ENCODE assay signal across 16 cellular contexts in genomic region chr19:30060872-30061556, GRCh38.
DNase-seq lines count a peak whose midpoint lies in the region; ATAC-seq, FAIRE-seq and TF ChIP-seq lines count a peak whose summit lies in the region.
"Had no signal": no experiment of that assay in that cellular context is flagged by ENCODE, and none has a peak within 500 bp of the region (broad histone marks: within the 10 kb centered on the region; RNA-seq: fewer than 3 reads in every experiment).

No MANE protein-coding gene starts in this region.

- H3K27ac Mint-ChIP-seq in CD14-positive monocyte = no peak overlapping the region

- H3K27me3 ChIP-seq in BLaER1 (no peaks in the 10 kb centered on the region), Karpas-422 (ENCODE audit: low read length) (no peaks in the 10 kb centered on the region)
- H3K27me3 ChIP-seq: BE2C had no signal

- DNase-seq in CD14-positive monocyte (ENCODE audit: low spot score) (peak; percentile 37), Karpas-422 (no peak), left lobe of liver (ENCODE audit: low spot score) (peak; percentile 33), frontal cortex (ENCODE audit: low spot score in 2 of 2) (no peak), AML-193 (lab: John Stamatoyannopoulos, UW) (no peak)
- DNase-seq: BE2C, KG1, NCI-H1436, NCI-H2029, NCI-H2171, NCI-H446 had no signal

- no peak for TF ChIP-seq CTCF in CD14-positive monocyte (IDR thresholded peaks at IDR 0.05)

- H3K4me2 ChIP-seq in BLaER1 (peak overlapping the region; percentile 91), Karpas-422 (ENCODE audit: low read depth, low read length, poor library complexity, severe bottlenecking) (peak overlapping the region; percentile 29)

- H3K4me1 ChIP-seq in BLaER1 (peaks cover 74% of the 10 kb centered on the region), Karpas-422 (ENCODE audit: low read length) (peaks cover 31% of the 10 kb centered on the region)
- H3K4me1 ChIP-seq: HAP-1 had no signal

- H2AFZ ChIP-seq in Karpas-422 (ENCODE audit: low read length) = no peak overlapping the region

- no peaks in the 10 kb centered on the region for H3K9me2 ChIP-seq in Karpas-422 (replicated peaks; ENCODE audit: insufficient read depth, low read length)

- peaks cover 0 to 4% (median 2%) of the 10 kb centered on the region in 7 donors for H3K9me3 Mint-ChIP-seq in CD14-positive monocyte

- FAIRE-seq in frontal cortex (lab: Jason Lieb, UNC) = no peak
- FAIRE-seq: GM12892 had no signal

- H3K4me3 Mint-ChIP-seq in CD14-positive monocyte = no peak overlapping the region

- peaks cover 0 to 2% (median 1%) of the 10 kb centered on the region in 3 donors for H3K27me3 Mint-ChIP-seq in CD14-positive monocyte (ENCODE audit: low read depth in 3 of 3)

- H3K4me3 ChIP-seq in BLaER1 (0 out of 2 replicates have a peak overlapping the region, but pooled peaks have one; percentile 1), Karpas-422 (ENCODE audit: low read length) (no peak overlapping the region)
- H3K4me3 ChIP-seq: HAP-1 had no signal

- no peaks in the 10 kb centered on the region for H3K4me1 Mint-ChIP-seq in CD14-positive monocyte

- no peaks in the 10 kb centered on the region for H3K36me3 Mint-ChIP-seq in CD14-positive monocyte

- H3K79me2 ChIP-seq in Karpas-422 (ENCODE audit: low read length) = no peaks in the 10 kb centered on the region

- H3K36me3 ChIP-seq in BLaER1 (no peaks in the 10 kb centered on the region; the same call in 1 of the 2 replicates), Karpas-422 (ENCODE audit: insufficient read depth, low read length) (no peaks in the 10 kb centered on the region)
- H3K36me3 ChIP-seq: BE2C, HAP-1 had no signal

- H3K9me3 ChIP-seq in BLaER1 = peaks cover 10% of the 10 kb centered on the region
- no peaks in the 10 kb centered on the region for H3K9me3 ChIP-seq in Karpas-422 (ENCODE audit: low read length)
- H3K9me3 ChIP-seq: BE2C, HAP-1 had no signal

- H4K20me1 ChIP-seq in BLaER1 (peaks cover 8% of the 10 kb centered on the region; the same call in 1 of the 2 replicates), Karpas-422 (ENCODE audit: insufficient read depth, low read depth, low read length) (no peaks in the 10 kb centered on the region)

- intact Hi-C loops in CD14-positive monocyte (cut with micrococcal nuclease) = no loop called here

- peak overlapping the region; percentile 31; the same call in 1 of the 2 replicates for H3K27ac ChIP-seq in BLaER1
- H3K27ac ChIP-seq in Karpas-422 (ENCODE audit: low read length) = no peak overlapping the region

- H3K9ac ChIP-seq in BLaER1 = no peak overlapping the region
- no peak overlapping the region for H3K9ac ChIP-seq in Karpas-422 (ENCODE audit: low read length)

- ATAC-seq in left lobe of liver (no peak), HG02938 (IDR thresholded peaks at IDR 0.05; ENCODE audit: unreplicated experiment) (no peak), GM21526 (IDR thresholded peaks at IDR 0.05; ENCODE audit: low FRiP score, unreplicated experiment) (no peak)

Comparison
In these comparisons a context has a peak if more than half of its experiments do, and no peak if none do; other contexts are left out.
1. DNase-seq: peak in CD14-positive monocyte (single experiment) and left lobe of liver (single experiment); none in Karpas-422 (single experiment), frontal cortex (0 of 2) and AML-193 (0 of 2).